In the genomic region with DNA sequence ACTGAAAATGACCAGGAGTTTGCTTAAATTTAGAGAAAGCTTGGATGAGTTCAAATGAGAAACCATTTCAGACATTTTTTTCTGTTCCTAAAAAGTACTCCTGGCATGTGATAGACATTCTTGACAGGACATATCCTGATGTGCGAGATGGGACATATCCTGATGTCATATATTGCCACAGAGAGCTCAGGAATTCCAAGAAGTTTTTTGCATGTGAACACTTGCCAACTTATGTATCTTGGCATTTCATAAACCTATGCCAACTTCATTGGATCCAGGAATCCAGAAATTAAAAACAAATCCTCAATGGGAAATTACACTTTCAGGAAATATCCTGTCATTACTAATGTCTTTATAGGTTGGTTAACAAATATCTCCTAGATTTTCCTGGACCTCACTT, we compare ENCODE assay signal across 24 cellular contexts. TPM values are rescaled to one million over a fixed set of nuclear protein-coding genes. Genes with fewer than 3 reads are reported as not detected.
DNase-seq lines count a peak whose midpoint lies in the region; FAIRE-seq and TF ChIP-seq lines count a peak whose summit lies in the region.
"Had no signal": no experiment of that assay in that cellular context is flagged by ENCODE, and none has a peak within 500 bp of the region (broad histone marks: within the 10 kb centered on the region; RNA-seq: fewer than 3 reads in every experiment).

No MANE protein-coding gene starts in this region.

- WGBS in sigmoid colon, 2 donors = 88% methylated on average over 1 of the region's 1 CpG
- WGBS in hepatocyte (ENCODE audit: low lambda C conversion rate, missing lambda C conversion rate) = 97% methylated on average over 1 of the region's 1 CpG

- H3K9me2 ChIP-seq in hepatocyte (replicated peaks; ENCODE audit: insufficient read depth) (no peaks in the 10 kb centered on the region), OCI-LY7 (ENCODE audit: insufficient read depth, low read length) (no peaks in the 10 kb centered on the region)

- POLR2A ChIA-PET in MCF 10A (lab: Yijun Ruan, JAX) (interaction anchor here (0.9 to 1.5 kb wide), 4 partner anchors 9 to 77 kb away, joined by 3 to 8 read pairs (median 4); no protein-coding TSS in a partner anchor), OCI-LY7 (lab: Charles Lee) (no interaction called here)

- peaks cover 14% of the 10 kb centered on the region for H3K9me3 Mint-ChIP-seq in MCF 10A (ENCODE audit: unreplicated experiment)

- H3K27me3 Mint-ChIP-seq in MCF 10A (ENCODE audit: insufficient read depth, unreplicated experiment) = no peaks in the 10 kb centered on the region

- TF ChIP-seq POLR2A in breast epithelium (IDR thresholded peaks at IDR 0.05) = no peak
- no peak for TF ChIP-seq POLR2A in sigmoid colon (IDR thresholded peaks at IDR 0.05)

- FAIRE-seq in bronchial epithelial cell (lab: Jason Lieb, UNC) = no peak
- FAIRE-seq: A549, GM12878, GM19239, H54 had no signal

- TF ChIP-seq EP300 in sigmoid colon (IDR thresholded peaks at IDR 0.05) = no peak

- H3K4me1 ChIP-seq in breast epithelium (no peaks in the 10 kb centered on the region), sigmoid colon (no peaks in the 10 kb centered on the region), hepatocyte (ENCODE audit: insufficient read depth) (no peaks in the 10 kb centered on the region), OCI-LY7 (ENCODE audit: insufficient read depth, low read length, poor library complexity, severe bottlenecking) (no peaks in the 10 kb centered on the region)
- H3K4me1 ChIP-seq: A549, BLaER1 had no signal

- intact Hi-C loops in MCF 10A (cut with micrococcal nuclease) = no loop called here
- intact Hi-C loops in breast epithelium (cut with DNase I; ENCODE audit: low total_unique reads) = no loop called here
- intact Hi-C loops in sigmoid colon (cut with DNase I) = no loop called here
- intact Hi-C loops in OCI-LY7 (cut with micrococcal nuclease; ENCODE audit: unreplicated experiment) = no loop called here

- no peaks in the 10 kb centered on the region for H3K36me3 ChIP-seq in breast epithelium
- no peaks in the 10 kb centered on the region for H3K36me3 ChIP-seq in bronchial epithelial cell (ENCODE audit: control insufficient read depth, insufficient read depth, low read length)
- H3K36me3 ChIP-seq in sigmoid colon = no peaks in the 10 kb centered on the region
- no peaks in the 10 kb centered on the region for H3K36me3 ChIP-seq in hepatocyte (replicated peaks; ENCODE audit: insufficient read depth, low read depth)
- no peaks in the 10 kb centered on the region for H3K36me3 ChIP-seq in OCI-LY7 (ENCODE audit: insufficient read depth, low read length)
- H3K36me3 ChIP-seq: BLaER1 had no signal

- CTCF ChIA-PET in MCF 10A (lab: Yijun Ruan, JAX) (interaction anchor here (0.6 to 2.0 kb wide), 5 partner anchors 11 to 147 kb away, joined by 3 to 7 read pairs (median 5); no protein-coding TSS in a partner anchor), OCI-LY7 (lab: Charles Lee; ENCODE audit: unreplicated experiment) (no interaction called here)

- no peak for TF ChIP-seq CTCF in MCF 10A (IDR thresholded peaks at IDR 0.05; ENCODE audit: unreplicated experiment)
- no peak for TF ChIP-seq CTCF in breast epithelium (IDR thresholded peaks at IDR 0.05)
- no peak for TF ChIP-seq CTCF in bronchial epithelial cell (IDR thresholded peaks at IDR 0.05; ENCODE audit: insufficient read depth, low read length, severe bottlenecking)
- no peak for TF ChIP-seq CTCF in sigmoid colon (IDR thresholded peaks at IDR 0.05)
- no peak for TF ChIP-seq CTCF in hepatocyte (IDR thresholded peaks at IDR 0.05; ENCODE audit: poor library complexity)
- no peak for TF ChIP-seq CTCF in OCI-LY7 (conservative IDR thresholded peaks at IDR 0.05; ENCODE audit: low read length)

- H2AFZ ChIP-seq in hepatocyte (no peak overlapping the region), OCI-LY7 (ENCODE audit: low read length) (no peak overlapping the region)
- H2AFZ ChIP-seq: GM23248 had no signal

- no peak overlapping the region for H3K4me3 Mint-ChIP-seq in MCF 10A (ENCODE audit: unreplicated experiment)
- H3K4me3 Mint-ChIP-seq: CD14-positive monocyte; CD4-positive, alpha-beta memory T cell had no signal

- H3K4me2 ChIP-seq in hepatocyte (no peak overlapping the region), OCI-LY7 (ENCODE audit: low read length) (no peak overlapping the region)
- H3K4me2 ChIP-seq: A549, BLaER1 had no signal

- H3K27ac Mint-ChIP-seq in MCF 10A (ENCODE audit: low read depth, unreplicated experiment) = no peak overlapping the region
- H3K27ac Mint-ChIP-seq: CD14-positive monocyte; CD4-positive, alpha-beta memory T cell had no signal

- H3K27me3 ChIP-seq in breast epithelium = no peaks in the 10 kb centered on the region
- H3K27me3 ChIP-seq in bronchial epithelial cell (ENCODE audit: control insufficient read depth, insufficient read depth, low read length) = no peaks in the 10 kb centered on the region
- H3K27me3 ChIP-seq in sigmoid colon = no peaks in the 10 kb centered on the region
- no peaks in the 10 kb centered on the region for H3K27me3 ChIP-seq in hepatocyte
- H3K27me3 ChIP-seq: BLaER1 had no signal

- DNase-seq in MCF 10A (ENCODE audit: unreplicated experiment) = peak; percentile 47
- no peak for DNase-seq in breast epithelium (ENCODE audit: low spot score in 2 of 2)
- DNase-seq in bronchial epithelial cell (ENCODE audit: low read depth) = peak; percentile 87
- DNase-seq in epithelial cell of prostate (ENCODE audit: low read depth, low spot score) = no peak
- DNase-seq in sigmoid colon = no peak
- DNase-seq in anterior cingulate cortex (lab: John Stamatoyannopoulos, UW) = no peak
- no peak for DNase-seq in hepatocyte (ENCODE audit: low spot score)
- no peak for DNase-seq in OCI-LY7 (ENCODE audit: low spot score)
- DNase-seq: CD4-positive, alpha-beta memory T cell; DMS153; DMS79 treated with DMSO at 0.1 percent for 48 hours; EL; GM23248; HCEC 1CT had no signal

- H3K36me3 Mint-ChIP-seq in MCF 10A (ENCODE audit: insufficient read depth, unreplicated experiment) = no peaks in the 10 kb centered on the region
- H3K36me3 Mint-ChIP-seq: CD14-positive monocyte; CD4-positive, alpha-beta memory T cell had no signal

- no TSS peak for BruUV-seq in MCF 10A (replicated peaks; lab: Mats Ljungman, UMichigan)
- BruUV-seq in OCI-LY7 (replicated peaks; lab: Mats Ljungman, UMichigan) = no TSS peak

- no peaks in the 10 kb centered on the region for H3K9me3 ChIP-seq in breast epithelium
- H3K9me3 ChIP-seq in sigmoid colon = peaks cover 0 to 5% (median 0%) of the 10 kb centered on the region in 4 donors
- no peaks in the 10 kb centered on the region for H3K9me3 ChIP-seq in hepatocyte (ENCODE audit: low read depth)
- H3K9me3 ChIP-seq in OCI-LY7 (ENCODE audit: low read length) = no peaks in the 10 kb centered on the region
- H3K9me3 ChIP-seq: A549 had no signal

- H3K4me1 Mint-ChIP-seq in MCF 10A (ENCODE audit: insufficient read depth, unreplicated experiment) = peaks cover 14% of the 10 kb centered on the region
- H3K4me1 Mint-ChIP-seq: CD14-positive monocyte; CD4-positive, alpha-beta memory T cell had no signal

- H3K79me2 ChIP-seq in hepatocyte (no peaks in the 10 kb centered on the region), OCI-LY7 (ENCODE audit: insufficient read depth, low read depth, low read length) (no peaks in the 10 kb centered on the region)

- H3K27ac ChIP-seq in breast epithelium (no peak overlapping the region), epithelial cell of prostate (peak overlapping the region; percentile 30), sigmoid colon (no peak overlapping the region), hepatocyte (no peak overlapping the region), OCI-LY7 (ENCODE audit: low read depth, low read length, poor library complexity, severe bottlenecking) (no peak overlapping the region)
- H3K27ac ChIP-seq: 22Rv1, A549, BLaER1, GM23248, HL-60 had no signal

- H3K4me3 ChIP-seq in breast epithelium (no peak overlapping the region), bronchial epithelial cell (ENCODE audit: low read depth, low read length) (no peak overlapping the region), sigmoid colon (no peak overlapping the region), hepatocyte (no peak overlapping the region), OCI-LY7 (ENCODE audit: low read depth, low read length, poor library complexity, severe bottlenecking) (no peak overlapping the region)
- H3K4me3 ChIP-seq: A549, BLaER1, GM12878, GM23248 had no signal

- H4K20me1 ChIP-seq in hepatocyte (ENCODE audit: insufficient read depth, poor library complexity, severe bottlenecking) (no peaks in the 10 kb centered on the region), OCI-LY7 (ENCODE audit: insufficient read depth, low read length) (no peaks in the 10 kb centered on the region)
- H4K20me1 ChIP-seq: BLaER1 had no signal

RNA-seq across cellular contexts. Expression of a gene that starts 2.9 kb away (rescaled TPM):
- total RNA-seq in MCF 10A (2022) = 0.28 TPM in 1 of 2 replicates, not detected in the other
- total RNA-seq in breast epithelium = not detected
- total RNA-seq in bronchial epithelial cell = 22.4 and 165 TPM in 2 replicates
- not detected for total RNA-seq in sigmoid colon
- polyA plus RNA-seq in sigmoid colon = 1 to 10 TPM in 1 of 3 donors, under 1 TPM in 1, not detected in 1; 0.04 to 1.2 TPM
- total RNA-seq in hepatocyte = 0.17 TPM in 1 of 2 replicates, not detected in the other
- not detected in 2 replicates for polyA plus RNA-seq in hepatocyte
- total RNA-seq in OCI-LY7 (2014; rRNA removed; shearing (Covaris generic)) = not detected in 2 replicates
- total RNA-seq in OCI-LY7 (2022) = not detected in 2 replicates
- total RNA-seq: CD4-positive, alpha-beta memory T cell; G401; GM12878; GM23248; HT1080 had no signal
- polyA plus RNA-seq: CD14-positive monocyte; CD4-positive, alpha-beta memory T cell; GM12878 had no signal

RNA-seq across cellular contexts. Expression of a gene that starts 20.5 kb away (rescaled TPM):
- not detected in 2 replicates for total RNA-seq in MCF 10A (2022)
- total RNA-seq in breast epithelium = under 1 TPM in 1 of 3 donors, not detected in 2; 0.66 TPM
- total RNA-seq in bronchial epithelial cell = 0.26 and 15.7 TPM in 2 replicates
- total RNA-seq in sigmoid colon = not detected
- under 1 TPM in 1 of 3 donors, not detected in 2; 0.07 TPM for polyA plus RNA-seq in sigmoid colon
- total RNA-seq in hepatocyte = not detected in 2 replicates
- not detected in 2 replicates for polyA plus RNA-seq in hepatocyte
- not detected in 2 replicates for total RNA-seq in OCI-LY7 (2014; rRNA removed; shearing (Covaris generic))
- total RNA-seq in OCI-LY7 (2022) = not detected in 2 replicates
- total RNA-seq: CD4-positive, alpha-beta memory T cell; G401; GM12878; GM23248; HT1080 had no signal
- polyA plus RNA-seq: CD14-positive monocyte; CD4-positive, alpha-beta memory T cell; GM12878; GM23248 had no signal

RNA-seq across cellular contexts. Expression of a gene that starts 38.2 kb away (rescaled TPM):
- not detected in 2 replicates for total RNA-seq in MCF 10A (2022)
- total RNA-seq in breast epithelium = not detected
- total RNA-seq in bronchial epithelial cell = 1.6 and 9.5 TPM in 2 replicates
- total RNA-seq in sigmoid colon = not detected
- not detected for polyA plus RNA-seq in sigmoid colon
- not detected in 2 replicates for total RNA-seq in hepatocyte
- not detected in 2 replicates for polyA plus RNA-seq in hepatocyte
- not detected in 2 replicates for total RNA-seq in OCI-LY7 (2014; rRNA removed; shearing (Covaris generic))
- not detected in 2 replicates for total RNA-seq in OCI-LY7 (2022)
- total RNA-seq: CD4-positive, alpha-beta memory T cell; G401; GM12878; GM23248; HT1080 had no signal
- polyA plus RNA-seq: CD14-positive monocyte; CD4-positive, alpha-beta memory T cell; GM12878; GM23248 had no signal

Comparison
In these comparisons a context has a peak if more than half of its experiments do, and no peak if none do; other contexts are left out.
1. DNase-seq: peak in MCF 10A (single experiment) and bronchial epithelial cell (single experiment); none in breast epithelium (0 of 2), epithelial cell of prostate (single experiment), sigmoid colon (single experiment), anterior cingulate cortex (0 of 58), hepatocyte (single experiment) and OCI-LY7 (single experiment).
2. RNA of a gene that starts 2.9 kb away (total RNA-seq): 22.4 to 165 TPM in bronchial epithelial cell; 0.28 TPM in MCF 10A, 0.17 TPM in hepatocyte, not detected in breast epithelium, not detected in sigmoid colon and not detected in OCI-LY7; every median in the first group is over 10 times any median in the second.